ENCODE assay signal across 16 cellular contexts in the genomic region with DNA sequence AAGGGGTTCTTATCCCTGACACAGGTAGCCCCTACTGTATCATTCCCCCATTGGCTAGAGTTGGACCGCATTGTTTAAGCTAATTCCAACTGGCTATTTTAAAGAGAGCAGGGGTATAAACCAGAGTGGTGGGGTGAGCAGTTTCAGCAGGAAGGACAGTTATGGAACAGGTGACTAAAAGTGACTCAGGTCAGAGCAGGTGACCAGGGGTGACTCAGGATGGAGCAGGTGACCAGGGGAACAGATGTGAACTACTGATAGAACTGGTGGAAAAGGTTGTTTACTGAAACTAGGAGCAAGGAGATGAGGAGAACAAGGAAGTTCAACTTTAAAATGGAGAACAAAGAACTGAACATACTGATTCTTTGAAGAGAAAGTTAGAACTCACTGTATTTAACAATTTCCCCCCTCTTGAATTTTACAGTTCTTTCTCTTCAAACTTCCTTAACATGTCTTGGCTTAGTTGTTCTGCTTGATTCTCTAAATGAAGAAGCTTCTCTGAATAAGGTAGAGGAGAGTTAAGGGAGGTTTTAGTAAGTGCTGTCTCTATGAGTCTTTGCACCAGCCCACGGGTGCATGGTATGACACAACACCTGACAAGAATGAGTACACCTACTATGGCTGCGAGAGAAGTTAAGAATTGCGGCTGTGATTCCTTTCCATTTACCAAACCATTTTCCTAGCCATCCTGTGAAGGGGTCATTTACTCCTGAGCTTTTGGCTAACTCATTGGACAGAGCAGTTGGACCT.
"Had no signal": no experiment of that assay in that cellular context is flagged by ENCODE, and none has a peak within 500 bp of the region (broad histone marks: within the 10 kb centered on the region; RNA-seq: fewer than 3 reads in every experiment).

No MANE protein-coding gene starts in this region.

- FAIRE-seq: astrocyte had no signal

- ATAC-seq: mucosa of descending colon; stimulated activated naive CD8-positive, alpha-beta T cell treated with anti-CD3 and anti-CD28 coated beads, Interleukin-15, amount 100 ng/mL, for 72 hours had no signal

- H3K27me3 ChIP-seq: adrenal gland, esophagus squamous epithelium, right atrium auricular region, suprapubic skin, transverse colon had no signal

- H3K9me3 ChIP-seq: adrenal gland, mucosa of descending colon, right atrium auricular region, suprapubic skin, transverse colon had no signal

- DNase-seq: activated CD8-positive, alpha-beta memory T cell treated with anti-CD3 and anti-CD28 coated beads for 24 hours; activated CD8-positive, alpha-beta memory T cell treated with anti-CD3 and anti-CD28 coated beads, Interleukin-2, amount 50 U/mL, for 48 hours; activated gamma-delta T cell treated with Interleukin-2 at 50 U/mL for 16 hours; adrenal gland; effector CD8-positive, alpha-beta T cell; esophagus squamous epithelium; mesenchymal stem cell; mucosa of descending colon; naive B cell; stimulated activated naive CD8-positive, alpha-beta T cell treated with anti-CD3 and anti-CD28 coated beads, Interleukin-15, amount 100 ng/mL, for 72 hours; T-helper 2 cell; transverse colon had no signal

- H3K36me3 ChIP-seq: adrenal gland, esophagus squamous epithelium, right atrium auricular region, suprapubic skin, transverse colon had no signal

- H3K27ac ChIP-seq: adrenal gland, esophagus squamous epithelium, right atrium auricular region, suprapubic skin, transverse colon, VCaP had no signal

- H3K4me1 ChIP-seq: adrenal gland, esophagus squamous epithelium, right atrium auricular region, suprapubic skin, transverse colon had no signal

- H3K4me3 ChIP-seq: adrenal gland, esophagus squamous epithelium, mucosa of descending colon, right atrium auricular region, suprapubic skin, transverse colon had no signal
